Comparison of ENCODE assay signal across 9 cellular contexts in the genomic region with DNA sequence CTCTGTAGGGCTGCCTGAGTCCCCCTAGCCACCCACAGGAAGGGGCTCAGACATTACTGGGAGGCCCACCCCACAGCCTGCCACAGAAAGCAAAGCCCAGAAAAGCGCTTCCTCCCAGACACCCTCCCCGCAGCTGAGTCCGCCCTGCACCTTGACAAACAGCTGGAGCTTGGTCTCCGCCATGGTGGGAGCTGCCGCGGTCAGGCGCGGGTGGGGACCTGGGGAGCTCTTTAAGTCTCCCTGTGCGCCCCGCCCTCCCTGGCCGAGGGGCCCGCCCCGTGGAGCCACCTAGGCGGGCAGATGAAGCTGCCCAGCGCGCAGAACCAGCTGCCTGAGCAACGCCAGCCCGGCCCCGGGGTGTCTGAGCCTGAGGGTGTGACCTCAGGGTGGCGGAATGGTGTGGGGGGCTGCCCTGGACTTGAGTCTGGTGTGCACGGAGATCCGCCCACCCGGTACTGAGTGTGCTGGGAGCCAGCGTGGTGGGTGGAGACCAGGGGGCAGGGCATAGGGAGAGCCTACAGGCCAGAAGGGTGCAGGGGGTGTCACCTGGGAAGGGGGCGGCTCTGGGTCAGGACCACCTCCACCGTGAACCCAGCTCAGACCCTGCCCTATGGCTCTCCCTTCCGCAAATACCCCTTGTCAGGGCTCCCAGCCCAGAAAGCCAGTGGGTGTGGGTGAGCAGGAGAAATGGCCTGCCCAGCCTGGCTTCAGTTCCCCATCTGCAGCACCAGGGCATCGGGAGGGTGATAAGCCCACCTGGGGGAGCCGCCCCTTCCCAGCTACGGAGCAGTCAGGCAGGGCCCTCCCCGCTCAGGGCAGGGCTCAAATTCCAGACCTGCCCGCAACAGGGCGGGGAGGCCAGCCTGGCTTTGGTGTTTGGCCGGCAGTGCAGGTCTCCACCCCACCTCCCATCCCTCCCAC. TPM values are rescaled to one million over a fixed set of nuclear protein-coding genes. Genes with fewer than 3 reads are reported as not detected.
DNase-seq lines count a peak whose midpoint lies in the region; ATAC-seq, FAIRE-seq and TF ChIP-seq lines count a peak whose summit lies in the region.
"Had no signal": no experiment of that assay in that cellular context is flagged by ENCODE, and none has a peak within 500 bp of the region (broad histone marks: within the 10 kb centered on the region; RNA-seq: fewer than 3 reads in every experiment).

A gene with protein sequence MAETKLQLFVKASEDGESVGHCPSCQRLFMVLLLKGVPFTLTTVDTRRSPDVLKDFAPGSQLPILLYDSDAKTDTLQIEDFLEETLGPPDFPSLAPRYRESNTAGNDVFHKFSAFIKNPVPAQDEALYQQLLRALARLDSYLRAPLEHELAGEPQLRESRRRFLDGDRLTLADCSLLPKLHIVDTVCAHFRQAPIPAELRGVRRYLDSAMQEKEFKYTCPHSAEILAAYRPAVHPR (minus strand): TSS at position 208 of the 921 bp plus-strand sequence. CDS start 25 bp downstream, at position 183.

- H3K9me3 Mint-ChIP-seq in activated CD4-positive, alpha-beta memory T cell treated with anti-CD3 and anti-CD28 coated beads for 36 hours, result no peaks in the 10 kb centered on the region

- H3K4me3 ChIP-seq in A549, result peak within 1 kb of the TSS; percentile 30
- peak within 1 kb of the TSS; percentile 31 to 75 (median 50) for H3K4me3 ChIP-seq in esophagus squamous epithelium
- H3K4me3 ChIP-seq in dorsolateral prefrontal cortex, result peak within 1 kb of the TSS in 18 of 59 donors; percentile 2 to 41 (median 22)

- TF ChIP-seq POLR2A in A549 (IDR thresholded peaks at IDR 0.05; ENCODE audit: low read length) (peak; percentile 13; the same call in 1 of the 2 replicates), esophagus squamous epithelium (IDR thresholded peaks at IDR 0.05) (peak in 1 of 4 donors; percentile 26)

- peaks cover 7% of the 10 kb centered on the region for H3K27me3 Mint-ChIP-seq in activated CD4-positive, alpha-beta memory T cell treated with anti-CD3 and anti-CD28 coated beads for 36 hours

- peaks cover 39% of the 10 kb centered on the region for H3K4me1 Mint-ChIP-seq in activated CD4-positive, alpha-beta memory T cell treated with anti-CD3 and anti-CD28 coated beads for 36 hours (ENCODE audit: low read depth)

- H3K4me1 ChIP-seq in A549 (peaks cover 47% of the 10 kb centered on the region), esophagus squamous epithelium (peaks cover 51 to 87% (median 55%) of the 10 kb centered on the region in 3 donors)

- 11% methylated on average over 19 of the region's 34 CpGs for WGBS in A549 (ENCODE audit: missing lambda C conversion rate)
- 15% methylated on average over 3 of the region's 34 CpGs; no CpG with 5 or more reads in 1 of the 2 donors for WGBS in esophagus squamous epithelium, 2 donors

- H3K27me3 ChIP-seq in esophagus squamous epithelium (peaks cover 0 to 29% (median 0%) of the 10 kb centered on the region in 4 donors), dorsolateral prefrontal cortex (no peaks in the 10 kb centered on the region)

- H3K4me2 ChIP-seq in A549, result peak within 1 kb of the TSS; percentile 86

- peaks cover 10% of the 10 kb centered on the region for H3K36me3 Mint-ChIP-seq in activated CD4-positive, alpha-beta memory T cell treated with anti-CD3 and anti-CD28 coated beads for 36 hours

- TF ChIP-seq EP300 in A549 (IDR thresholded peaks at IDR 0.05), result no peak

- H3K27ac ChIP-seq in A549, result peak within 1 kb of the TSS; percentile 59 to 84
- H3K27ac ChIP-seq in esophagus squamous epithelium, result peak within 1 kb of the TSS; percentile 66 to 92 (median 80)
- H3K27ac ChIP-seq in dorsolateral prefrontal cortex, result peak within 1 kb of the TSS in 7 of 59 donors; percentile 13 to 63 (median 29)

- H3K9me3 ChIP-seq in A549, result no peaks in the 10 kb centered on the region
- no peaks in the 10 kb centered on the region for H3K9me3 ChIP-seq in esophagus squamous epithelium

- TF ChIP-seq CTCF in A549 (IDR thresholded peaks at IDR 0.05) (no peak), esophagus squamous epithelium (IDR thresholded peaks at IDR 0.05) (no peak), dorsolateral prefrontal cortex (IDR thresholded peaks at IDR 0.05 in 54 of 56, conservative IDR thresholded peaks at IDR 0.05 in 2 of 56; ENCODE audit: low read depth in 1 of 56, partially characterized antibody in 56 of 56) (no peak)

- H3K4me3 Mint-ChIP-seq in activated CD4-positive, alpha-beta memory T cell treated with anti-CD3 and anti-CD28 coated beads for 36 hours, result no peak within 1 kb of the TSS

- peaks cover 0 to 16% (median 0%) of the 10 kb centered on the region in 3 donors for H3K36me3 ChIP-seq in esophagus squamous epithelium

- TF ChIP-seq RAD21 in A549 (conservative IDR thresholded peaks at IDR 0.05 in 1 of 2, IDR thresholded peaks at IDR 0.05 in 1 of 2), result no peak

- intact Hi-C loops in activated CD4-positive, alpha-beta memory T cell treated with anti-CD3 and anti-CD28 coated beads for 36 hours (cut with micrococcal nuclease), result loop anchor here (5.0 kb wide), 1 partner anchor 36 kb away; the partner anchor contains the start of gene FUT7
- intact Hi-C loops in esophagus squamous epithelium (cut with DNase I) (no loop called here), dorsolateral prefrontal cortex (cut with DNase I) (no loop called here)

- POLR2A ChIA-PET in A549 (lab: Yijun Ruan, JAX), result interaction anchor here (0.7 to 1.7 kb wide), 7 partner anchors 19 to 149 kb away, joined by 3 to 6 read pairs (median 4); partner anchors contain the start of gene TRAF2
- POLR2A ChIA-PET in activated CD4-positive, alpha-beta memory T cell treated with anti-CD3 and anti-CD28 coated beads for 36 hours (lab: Charles Lee), result interaction anchor here (0.8 to 1.0 kb wide), 2 partner anchors 30 to 110 kb away, joined by 3 read pairs; partner anchors contain the start of gene TRAF2

- CTCF ChIA-PET in A549 (lab: Yijun Ruan, JAX), result interaction anchor here (0.5 to 6.6 kb wide), 10 partner anchors 9 to 154 kb away, joined by 3 to 34 read pairs (median 5); partner anchors contain the start of genes ABCA2, AJM1 and NPDC1
- CTCF ChIA-PET in activated CD4-positive, alpha-beta memory T cell treated with anti-CD3 and anti-CD28 coated beads for 36 hours (lab: Charles Lee), result interaction anchor here (0.8 to 1.8 kb wide), 7 partner anchors 9 to 209 kb away, joined by 3 to 15 read pairs (median 5); partner anchors contain the start of genes ABCA2 and AJM1

- ATAC-seq in A549 (peak; percentile 26 to 56), HG02981 (IDR thresholded peaks at IDR 0.05; ENCODE audit: unreplicated experiment) (no peak)

- H3K27ac Mint-ChIP-seq in activated CD4-positive, alpha-beta memory T cell treated with anti-CD3 and anti-CD28 coated beads for 36 hours, result no peak within 1 kb of the TSS

- peak; percentile 51 to 54 for DNase-seq in A549 (ENCODE audit: low read depth in 1 of 2, low spot score in 1 of 2)
- peak; percentile 23 for DNase-seq in HT1080 (ENCODE audit: low read depth)
- DNase-seq in activated CD4-positive, alpha-beta memory T cell treated with anti-CD3 and anti-CD28 coated beads for 36 hours, result peak; percentile 47
- no peak for DNase-seq in esophagus squamous epithelium (lab: John Stamatoyannopoulos, UW)
- DNase-seq in stimulated activated CD8-positive, alpha-beta memory T cell treated with anti-CD3 and anti-CD28 coated beads, Interleukin-12 subunit alpha, Interleukin-12 subunit beta, amount 100 ng/mL, for 1 hour (ENCODE audit: low read depth), result peak; percentile 39
- no peak for DNase-seq in hypothalamus (lab: John Stamatoyannopoulos, UW)
- no peak for DNase-seq in dorsolateral prefrontal cortex

- FAIRE-seq in A549 (lab: Jason Lieb, UNC), result no peak

TF ChIP-seq in A549, 52 proteins besides CTCF, POLR2A, EP300 and RAD21:
- TF ChIP-seq, protein P1, sequence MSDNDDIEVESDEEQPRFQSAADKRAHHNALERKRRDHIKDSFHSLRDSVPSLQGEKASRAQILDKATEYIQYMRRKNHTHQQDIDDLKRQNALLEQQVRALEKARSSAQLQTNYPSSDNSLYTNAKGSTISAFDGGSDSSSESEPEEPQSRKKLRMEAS (IDR thresholded peaks at IDR 0.05), result 0 out of 2 replicates have a peak, but pooled peaks have one; percentile 12
- no peak for TF ChIP-seq SREBF2 (IDR thresholded peaks at IDR 0.05)
- peak in 1 of 2 experiments; percentile 44; a peak in 1 of 5 replicates for TF ChIP-seq JUN (IDR thresholded peaks at IDR 0.05)
- no peak for TF ChIP-seq CBX8 (IDR thresholded peaks at IDR 0.05)
- TF ChIP-seq, protein P2, sequence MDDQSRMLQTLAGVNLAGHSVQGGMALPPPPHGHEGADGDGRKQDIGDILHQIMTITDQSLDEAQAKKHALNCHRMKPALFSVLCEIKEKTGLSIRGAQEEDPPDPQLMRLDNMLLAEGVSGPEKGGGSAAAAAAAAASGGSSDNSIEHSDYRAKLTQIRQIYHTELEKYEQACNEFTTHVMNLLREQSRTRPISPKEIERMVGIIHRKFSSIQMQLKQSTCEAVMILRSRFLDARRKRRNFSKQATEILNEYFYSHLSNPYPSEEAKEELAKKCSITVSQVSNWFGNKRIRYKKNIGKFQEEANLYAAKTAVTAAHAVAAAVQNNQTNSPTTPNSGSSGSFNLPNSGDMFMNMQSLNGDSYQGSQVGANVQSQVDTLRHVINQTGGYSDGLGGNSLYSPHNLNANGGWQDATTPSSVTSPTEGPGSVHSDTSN (IDR thresholded peaks at IDR 0.05), result peak; percentile 57

RNA-seq across cellular contexts. Expression of the gene that starts here (rescaled TPM):
- polyA plus RNA-seq in A549 (2011; rRNA removed) (0.33 and 0.61 TPM in 2 replicates), A549 (2017; fragmentation: RNase III; extraction: RNeasy Plus Mini Kit Qiagen cat#74134 plus additional on column Dnase treatment) (5.1 to 6.6 TPM (median 6.4 TPM) in 3 replicates)
- polyA plus RNA-seq in A549 (2012; cell fraction: cytosol; rRNA removed), result 5.9 and 10.1 TPM in 2 replicates
- polyA plus RNA-seq in A549 (2012; cell fraction: nucleus; rRNA removed), result 7.5 and 11.7 TPM in 2 replicates
- not detected in 2 replicates for polyA minus RNA-seq in A549 (2011; rRNA and poly(A)+ RNA removed)
- 1.0 and 1.7 TPM in 2 replicates for total RNA-seq in HT1080 (2014; rRNA removed; shearing (Covaris generic))
- polyA plus RNA-seq in HT1080 (2015; cell fraction: cytosol; rRNA removed), result 21.2 and 23.5 TPM in 2 replicates
- 7.2 and 12.2 TPM in 2 replicates for polyA plus RNA-seq in HT1080 (2015; cell fraction: nucleus; rRNA removed)
- under 1 TPM; 0.43 to 0.61 TPM for total RNA-seq in activated CD4-positive, alpha-beta memory T cell treated with anti-CD3 and anti-CD28 coated beads for 36 hours
- total RNA-seq in esophagus squamous epithelium (100 to 1,000 TPM in 3 of 4 donors, 10 to 100 TPM in 1; 94.8 to 442 (median 200) TPM), dorsolateral prefrontal cortex (1 to 10 TPM in 30 of 120 experiments, under 1 TPM in 28, not detected in 62; 0.47 to 3.2 (median 1.0) TPM)
- total RNA-seq: temporal lobe had no signal

Comparison
In these comparisons a context has a peak if more than half of its experiments do, and no peak if none do; other contexts are left out.
1. RNA of the gene that starts here (total RNA-seq): 94.8 to 442 TPM in esophagus squamous epithelium; 1.0 to 1.7 TPM in HT1080, 0.43 to 0.61 TPM in activated CD4-positive, alpha-beta memory T cell treated with anti-CD3 and anti-CD28 coated beads for 36 hours and 0.47 to 3.2 TPM in dorsolateral prefrontal cortex; every median in the first group is over 10 times any median in the second.
2. Peak in DNase-seq in activated CD4-positive, alpha-beta memory T cell treated with anti-CD3 and anti-CD28 coated beads for 36 hours; RNA of the gene not detected or under 1 TPM.
3. DNase-seq: peak in A549 (2 of 2), HT1080 (single experiment) and stimulated activated CD8-positive, alpha-beta memory T cell treated with anti-CD3 and anti-CD28 coated beads, Interleukin-12 subunit alpha, Interleukin-12 subunit beta, amount 100 ng/mL, for 1 hour (single experiment); none in esophagus squamous epithelium (single experiment), hypothalamus (0 of 51) and dorsolateral prefrontal cortex (0 of 10).